20 cellular contexts compared by ENCODE assay signal in the genomic region with DNA sequence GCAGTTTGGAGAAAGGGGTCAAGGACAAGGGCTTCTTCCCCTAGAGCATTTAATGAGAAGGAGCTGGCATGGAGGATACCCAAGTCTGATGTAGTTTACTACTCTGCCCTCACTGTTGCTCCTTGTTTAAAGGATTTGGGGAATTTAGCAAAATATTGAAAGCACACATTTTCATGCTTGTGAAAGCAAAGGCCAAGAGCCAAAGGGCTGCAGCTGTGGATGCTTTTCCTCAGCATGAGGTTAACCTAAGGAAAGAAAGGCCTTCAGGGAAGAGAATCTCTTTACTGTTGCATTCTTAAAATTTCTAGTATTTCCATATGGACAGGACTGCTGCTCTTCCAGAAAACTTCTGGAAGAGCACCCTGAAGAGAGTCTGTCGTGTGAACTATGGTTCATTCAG. TPM values are rescaled to one million over a fixed set of nuclear protein-coding genes. Genes with fewer than 3 reads are reported as not detected.
A peak's percentile ranks its signal among the peaks of the same experiment; 100 is the strongest.
DNase-seq lines count a peak whose midpoint lies in the region; ATAC-seq and TF ChIP-seq lines count a peak whose summit lies in the region.
"Had no signal": no experiment of that assay in that cellular context is flagged by ENCODE, and none has a peak within 500 bp of the region (broad histone marks: within the 10 kb centered on the region; RNA-seq: fewer than 3 reads in every experiment).

No MANE protein-coding gene starts in this region.

- CTCF ChIA-PET in IMR-90 (lab: Yijun Ruan, JAX) = no interaction called here

- no peaks in the 10 kb centered on the region for H3K9me3 ChIP-seq in IMR-90 (ENCODE audit: control insufficient read depth, insufficient read depth, low read length)

- dilution Hi-C loops in IMR-90 (cut with HindIII; ENCODE audit: low sequenced_read_pairs, unreplicated experiment) = no loop called here

- peak overlapping the region; percentile 21; the same call in 1 of the 2 replicates for H3K27ac ChIP-seq in IMR-90 (ENCODE audit: insufficient read depth, low read length)
- peak overlapping the region; percentile 45 for H3K27ac ChIP-seq in substantia nigra (ENCODE audit: low read depth, low read length, poor library complexity, severe bottlenecking)

- peaks cover 46% of the 10 kb centered on the region for H3K4me1 Mint-ChIP-seq in chondrocyte (ENCODE audit: low read depth)
- no peaks in the 10 kb centered on the region for H3K4me1 Mint-ChIP-seq in stimulated activated effector memory CD8-positive, alpha-beta T cell treated with anti-CD3 and anti-CD28 coated beads, Interleukin-12 subunit alpha, Interleukin-12 subunit beta, amount 100 ng/mL, for 72 hours
- H3K4me1 Mint-ChIP-seq: IgD-negative memory B cell had no signal

- no peak overlapping the region for H3K9ac ChIP-seq in IMR-90 (ENCODE audit: low read depth, low read length)

- H2AK9ac ChIP-seq in IMR-90 (replicated peaks; ENCODE audit: low read depth, low read length, poor library complexity) = no peak overlapping the region

- BruUV-seq in IMR-90 (replicated peaks; lab: Mats Ljungman, UMichigan) = no TSS peak

- no peaks in the 10 kb centered on the region for H3K36me3 Mint-ChIP-seq in chondrocyte (ENCODE audit: low read depth)
- H3K36me3 Mint-ChIP-seq in stimulated activated effector memory CD8-positive, alpha-beta T cell treated with anti-CD3 and anti-CD28 coated beads, Interleukin-12 subunit alpha, Interleukin-12 subunit beta, amount 100 ng/mL, for 72 hours = no peaks in the 10 kb centered on the region

- no peak for TF ChIP-seq RAD21 in IMR-90 (IDR thresholded peaks at IDR 0.05; ENCODE audit: low read length)

- in situ Hi-C loops in IMR-90 (cut with MboI; ENCODE audit: low sequenced_read_pairs) = no loop called here

- 0 out of 2 replicates have a peak overlapping the region, but pooled peaks have one; percentile 29 for H3K23ac ChIP-seq in IMR-90 (ENCODE audit: low read depth, low read length)

- H4K5ac ChIP-seq in IMR-90 (ENCODE audit: low read depth, low read length) = peak overlapping the region; percentile 62

- peak overlapping the region; percentile 19; the same call in 1 of the 2 replicates for H4K91ac ChIP-seq in IMR-90 (ENCODE audit: insufficient read depth, low read depth, low read length)

- peaks cover 5% of the 10 kb centered on the region; the same call in 1 of the 2 replicates for H3K9me1 ChIP-seq in IMR-90 (ENCODE audit: insufficient read depth, low read length)

- no peak for TF ChIP-seq POLR2A in IMR-90 (IDR thresholded peaks at IDR 0.05; ENCODE audit: low read depth, low read length)

- H3K4me1 ChIP-seq in IMR-90 (ENCODE audit: control insufficient read depth, insufficient read depth, low read length) = peaks cover 20% of the 10 kb centered on the region

- H3K79me1 ChIP-seq in IMR-90 (ENCODE audit: low read depth in 1 of 2, low read length in 2 of 2) = peaks cover 0 to 13% of the 10 kb centered on the region in 2 experiments; a peak in 1 of 4 replicates

- peak overlapping the region; percentile 21; the same call in 1 of the 2 replicates for H2BK20ac ChIP-seq in IMR-90 (ENCODE audit: low read depth, low read length)

- H2BK5ac ChIP-seq in IMR-90 (ENCODE audit: low read depth, low read length, poor library complexity, severe bottlenecking) = no peak overlapping the region

- no peak overlapping the region for H3K4me3 ChIP-seq in IMR-90 (ENCODE audit: insufficient read depth, low read depth, low read length)

- peak overlapping the region; percentile 36 for H3K4me2 ChIP-seq in IMR-90 (ENCODE audit: low read depth, low read length)

- ATAC-seq in IMR-90 (ENCODE audit: low read depth) = peak; percentile 42
- no peak for ATAC-seq in stimulated activated effector memory CD8-positive, alpha-beta T cell treated with anti-CD3 and anti-CD28 coated beads, Interleukin-12 subunit alpha, Interleukin-12 subunit beta, amount 100 ng/mL, for 72 hours
- ATAC-seq in GM19023 (IDR thresholded peaks at IDR 0.05; ENCODE audit: unreplicated experiment) = no peak

- intact Hi-C loops in IMR-90 (cut with micrococcal nuclease) = no loop called here

- no peaks in the 10 kb centered on the region for H4K20me1 ChIP-seq in IMR-90 (ENCODE audit: insufficient read depth, low read length)

- DNase-seq in IMR-90 = no peak
- DNase-seq in chondrocyte (ENCODE audit: low spot score) = no peak
- peak; percentile 11 for DNase-seq in globus pallidus (ENCODE audit: low spot score)
- no peak for DNase-seq in substantia nigra (lab: John Stamatoyannopoulos, UW)
- no peak for DNase-seq in amygdala (lab: John Stamatoyannopoulos, UW)
- DNase-seq in NCI-H1417 treated with DMSO at 0.1 percent for 48 hours (lab: John Stamatoyannopoulos, UW) = no peak
- no peak for DNase-seq in stimulated activated effector memory CD8-positive, alpha-beta T cell treated with anti-CD3 and anti-CD28 coated beads, Interleukin-12 subunit alpha, Interleukin-12 subunit beta, amount 100 ng/mL, for 72 hours (ENCODE audit: low spot score in 2 of 2)
- DNase-seq: COR-L47; EL; HCEC 1CT; Kasumi-1; MM.1S; NCI-H1092 treated with DMSO at 0.1 percent for 48 hours; NCI-H1694 treated with DMSO at 0.1 percent for 48 hours; NCI-H345; NCI-H526 treated with DMSO at 0.1 percent for 48 hours; NK-92 treated with Interleukin-12 subunit alpha and Interleukin-12 subunit beta, amount 100 ng/mL, for 24 hours had no signal

- H2BK120ac ChIP-seq in IMR-90 (ENCODE audit: low read depth, low read length) = peak overlapping the region; percentile 12; the same call in 1 of the 2 replicates

- H2AK5ac ChIP-seq in IMR-90 (ENCODE audit: low read depth, low read length) = no peak overlapping the region

- H3K27ac Mint-ChIP-seq in chondrocyte (ENCODE audit: unreplicated experiment) = peak overlapping the region; percentile 55
- H3K27ac Mint-ChIP-seq in stimulated activated effector memory CD8-positive, alpha-beta T cell treated with anti-CD3 and anti-CD28 coated beads, Interleukin-12 subunit alpha, Interleukin-12 subunit beta, amount 100 ng/mL, for 72 hours = no peak overlapping the region
- H3K27ac Mint-ChIP-seq: IgD-negative memory B cell had no signal

- H3K27me3 ChIP-seq in IMR-90 (ENCODE audit: control insufficient read depth, insufficient read depth, low read length) = no peaks in the 10 kb centered on the region

- H3K27me3 Mint-ChIP-seq in chondrocyte (ENCODE audit: low read depth) = no peaks in the 10 kb centered on the region

- WGBS in IMR-90 (ENCODE audit: extremely low coverage in 2 of 2, insufficient read length in 1 of 2), 2 experiments = no CpG with 5 or more reads among the region's 1 CpG

- TF ChIP-seq CTCF in IMR-90 (conservative IDR thresholded peaks at IDR 0.05; ENCODE audit: low read depth, low read length) (no peak), chondrocyte (IDR thresholded peaks at IDR 0.05) (no peak)

- no peaks in the 10 kb centered on the region for H3K9me3 Mint-ChIP-seq in chondrocyte (ENCODE audit: low read depth)
- H3K9me3 Mint-ChIP-seq in stimulated activated effector memory CD8-positive, alpha-beta T cell treated with anti-CD3 and anti-CD28 coated beads, Interleukin-12 subunit alpha, Interleukin-12 subunit beta, amount 100 ng/mL, for 72 hours = no peaks in the 10 kb centered on the region
- H3K9me3 Mint-ChIP-seq: IgD-negative memory B cell had no signal

- no peak overlapping the region for H2BK15ac ChIP-seq in IMR-90 (ENCODE audit: low read depth, low read length)

- H2AFZ ChIP-seq in IMR-90 (replicated peaks; ENCODE audit: low read length, poor library complexity) = peak overlapping the region; percentile 33

- peak overlapping the region; percentile 48 for H3K4ac ChIP-seq in IMR-90 (ENCODE audit: low read depth, low read length)

- no peaks in the 10 kb centered on the region for H3K36me3 ChIP-seq in IMR-90 (ENCODE audit: control insufficient read depth, insufficient read depth, low read length)

- no peak overlapping the region for H3K56ac ChIP-seq in IMR-90 (ENCODE audit: extremely low read depth, insufficient read depth, low read length)

- H3K4me3 Mint-ChIP-seq in chondrocyte (ENCODE audit: unreplicated experiment) = peak overlapping the region; percentile 23
- H3K4me3 Mint-ChIP-seq in stimulated activated effector memory CD8-positive, alpha-beta T cell treated with anti-CD3 and anti-CD28 coated beads, Interleukin-12 subunit alpha, Interleukin-12 subunit beta, amount 100 ng/mL, for 72 hours = no peak overlapping the region
- H3K4me3 Mint-ChIP-seq: IgD-negative memory B cell had no signal

- POLR2A ChIA-PET in IMR-90 (lab: Charles Lee; ENCODE audit: unreplicated experiment) = interaction anchor here (0.5 kb wide), 1 partner anchor 13 kb away, joined by 4 read pairs; no protein-coding TSS in a partner anchor

- peak overlapping the region; percentile 57 for H3K14ac ChIP-seq in IMR-90 (replicated peaks; ENCODE audit: low read depth, low read length)

- peak overlapping the region; percentile 27 for H3K18ac ChIP-seq in IMR-90 (ENCODE audit: low read depth, low read length)

- no peak overlapping the region for H4K8ac ChIP-seq in IMR-90 (ENCODE audit: low read depth in 2 of 2, low read length in 2 of 2)

TF ChIP-seq in IMR-90, 13 proteins besides CTCF, POLR2A, EP300 and RAD21:
- no peak for TF ChIP-seq CHD1 (IDR thresholded peaks at IDR 0.05; ENCODE audit: low read depth, low read length)
- no peak for TF ChIP-seq MAFK (IDR thresholded peaks at IDR 0.05; ENCODE audit: low read depth, low read length)

RNA-seq across cellular contexts. Expression of a gene that starts 45.9 kb away (rescaled TPM):
- total RNA-seq in IMR-90 (2012; rRNA removed) (16.5 and 20.3 TPM in 2 replicates), chondrocyte (54.2 to 89.3 TPM (median 82.9 TPM) in 3 replicates)
- 11.6 and 11.7 TPM in 2 replicates for polyA plus RNA-seq in IMR-90 (2012; rRNA removed)
- polyA plus RNA-seq in IMR-90 (2012; cell fraction: cytosol; rRNA removed) = 6.7 and 8.2 TPM in 2 replicates
- 13.3 and 28.8 TPM in 2 replicates for polyA plus RNA-seq in IMR-90 (2012; cell fraction: nucleus; rRNA removed; ENCODE audit: low replicate concordance)
- total RNA-seq: OCI-LY7 had no signal
